In genomic region chr19:42295342-42295741, GRCh38 we compare ENCODE assay signal across 19 cellular contexts. TPM values are rescaled to one million over a fixed set of nuclear protein-coding genes. Genes with fewer than 3 reads are reported as not detected.
A peak's percentile ranks its signal among the peaks of the same experiment; 100 is the strongest.
DNase-seq lines count a peak whose midpoint lies in the region; ATAC-seq, FAIRE-seq and TF ChIP-seq lines count a peak whose summit lies in the region.
"Had no signal": no experiment of that assay in that cellular context is flagged by ENCODE, and none has a peak within 500 bp of the region (broad histone marks: within the 10 kb centered on the region; RNA-seq: fewer than 3 reads in every experiment).

No MANE protein-coding gene starts in this region.

- H3F3A ChIP-seq in OCI-LY1 (ENCODE audit: insufficient read depth, low read length): no peaks in the 10 kb centered on the region

- H3K4me3 ChIP-seq in GM12875 (ENCODE audit: low read depth, low read length) (no peak overlapping the region), OCI-LY1 (ENCODE audit: low read depth, low read length, poor library complexity, severe bottlenecking) (no peak overlapping the region), H1 (ENCODE audit: extremely low read depth in 1 of 4, insufficient read depth in 2 of 4, low read depth in 3 of 4, low read length in 4 of 4) (no peak overlapping the region), gastroesophageal sphincter (no peak overlapping the region)
- H3K4me3 ChIP-seq: heart left ventricle, left ventricle myocardium inferior, Peyer's patch, testis had no signal

- no peak overlapping the region; the same call in 1 of the 2 replicates for H2BK15ac ChIP-seq in H1 (ENCODE audit: low read length)

- TF ChIP-seq EP300 in H1 (IDR thresholded peaks at IDR 0.05; ENCODE audit: borderline replicate concordance in 1 of 2, low read depth in 2 of 2, low read length in 2 of 2) (no peak), gastroesophageal sphincter (IDR thresholded peaks at IDR 0.05) (no peak)

- H3K9me3 ChIP-seq in OCI-LY1 (ENCODE audit: low read length) (no peaks in the 10 kb centered on the region), H1 (ENCODE audit: insufficient read depth in 2 of 2, low read depth in 1 of 2, low read length in 1 of 2) (no peaks in the 10 kb centered on the region), gastroesophageal sphincter (no peaks in the 10 kb centered on the region)
- H3K9me3 ChIP-seq: BE2C, heart left ventricle, left ventricle myocardium inferior, Peyer's patch, testis had no signal

- 0 out of 2 replicates have a peak, but pooled peaks cover 2% of the 10 kb centered on the region for H3K79me1 ChIP-seq in H1 (ENCODE audit: low read depth, low read length)

- H4K8ac ChIP-seq in H1 (ENCODE audit: extremely low read depth, insufficient read depth, low read length): peak overlapping the region; percentile 48; the same call in 1 of the 2 replicates

- no peak overlapping the region for H2BK120ac ChIP-seq in H1 (replicated peaks; ENCODE audit: low read depth, low read length)

- WGBS in H1 (ENCODE audit: extremely low coverage in 1 of 2, insufficient coverage in 1 of 2, insufficient read length in 1 of 2, insufficient replicate concordance in 2 of 2, low coverage in 1 of 2, low lambda C conversion rate in 2 of 2, missing lambda C conversion rate in 1 of 2), 2 experiments: 85% methylated on average over 5 of the region's 5 CpGs; no CpG with 5 or more reads in 1 of the 2 experiments
- 57% methylated on average over 1 of the region's 5 CpGs; no CpG with 5 or more reads in 1 of the 2 donors for WGBS in gastroesophageal sphincter (ENCODE audit: low coverage in 1 of 2), 2 donors

- H3K14ac ChIP-seq in H1 (ENCODE audit: insufficient read length): no peak overlapping the region

- no peak overlapping the region for H3K56ac ChIP-seq in H1 (replicated peaks; ENCODE audit: insufficient read length, low read depth, low read length)

- H4K5ac ChIP-seq in H1 (ENCODE audit: insufficient read length, low read depth, low read length): no peak overlapping the region

- H3K27ac ChIP-seq in 22Rv1 (peak overlapping the region; percentile 52), OCI-LY1 (ENCODE audit: low read depth, low read length, poor library complexity, severe bottlenecking) (peak overlapping the region; percentile 21), H1 (ENCODE audit: low read depth, low read length) (no peak overlapping the region), gastroesophageal sphincter (no peak overlapping the region)
- H3K27ac ChIP-seq: heart left ventricle, KMS-11, left ventricle myocardium inferior, Peyer's patch, testis had no signal

- H3K23me2 ChIP-seq in H1 (ENCODE audit: low read depth, low read length): no peaks in the 10 kb centered on the region

- FAIRE-seq in H1 (lab: Jason Lieb, UNC): no peak
- FAIRE-seq: small intestine had no signal

- H3K18ac ChIP-seq in H1 (ENCODE audit: extremely low read depth, low read length): no peak overlapping the region

- H3K4me1 ChIP-seq in OCI-LY1 (ENCODE audit: insufficient read depth, low read length, severe bottlenecking) (no peaks in the 10 kb centered on the region), H1 (replicated peaks in 1 of 4; ENCODE audit: control insufficient read depth in 3 of 4, insufficient read depth in 4 of 4, low read length in 3 of 4) (peaks cover 0 to 2% (median under 1%) of the 10 kb centered on the region in 4 experiments; a peak in 4 of 7 replicates), gastroesophageal sphincter (peaks cover 0 to 20% (median 0%) of the 10 kb centered on the region in 3 donors)
- H3K4me1 ChIP-seq: BE2C, heart left ventricle, left ventricle myocardium inferior, testis had no signal

- TF ChIP-seq POLR2A in H1 (IDR thresholded peaks at IDR 0.05; ENCODE audit: control extremely low read depth in 1 of 2, low read depth in 2 of 2, low read length in 2 of 2) (no peak), gastroesophageal sphincter (IDR thresholded peaks at IDR 0.05) (no peak)

- DNase-seq in H1 (ENCODE audit: low read depth in 1 of 2, low spot score in 2 of 2) (peak in 1 of 2 experiments; percentile 52), middle frontal gyrus (ENCODE audit: extremely low spot score, low spot score) (no peak)
- DNase-seq: NCI-H1417 treated with DMSO at 0.1 percent for 48 hours, NCI-H226, SHP77 treated with DMSO at 0.1 percent for 48 hours had no signal

- H2AFZ ChIP-seq in OCI-LY1 (ENCODE audit: low read length) (no peak overlapping the region), H1 (ENCODE audit: low read length) (no peak overlapping the region)

- H3K27me3 ChIP-seq in OCI-LY1 (ENCODE audit: insufficient read depth, low read length): no peaks in the 10 kb centered on the region
- no peaks in the 10 kb centered on the region for H3K27me3 ChIP-seq in H1 (replicated peaks in 1 of 4; ENCODE audit: control insufficient read depth in 3 of 4, extremely low read depth in 1 of 4, insufficient read depth in 3 of 4, low read length in 3 of 4)
- H3K27me3 ChIP-seq in gastroesophageal sphincter: no peaks in the 10 kb centered on the region
- H3K27me3 ChIP-seq: BE2C, heart left ventricle, Peyer's patch, testis had no signal

- H3K79me2 ChIP-seq in OCI-LY1 (ENCODE audit: insufficient read depth, low read length) (no peaks in the 10 kb centered on the region), H1 (ENCODE audit: control insufficient read depth in 1 of 2, insufficient read depth in 2 of 2, low read length in 2 of 2) (no peaks in the 10 kb centered on the region)

- TF ChIP-seq RAD21 in H1 (IDR thresholded peaks at IDR 0.05 in 1 of 2, conservative IDR thresholded peaks at IDR 0.05 in 1 of 2; ENCODE audit: low read depth in 2 of 2, low read length in 2 of 2): no peak

- H2BK12ac ChIP-seq in H1 (ENCODE audit: low read depth, low read length): no peak overlapping the region; the same call in 1 of the 2 replicates

- CTCF ChIA-PET in H1 (lab: Charles Lee; ENCODE audit: partially characterized antibody): interaction anchor here (0.7 to 10.6 kb wide), 20 partner anchors 8 to 432 kb away, joined by 3 to 155 read pairs (median 6); partner anchors contain the start of genes GSK3A and ZNF526

- TF ChIP-seq CTCF in 22Rv1 (IDR thresholded peaks at IDR 0.05): no peak
- TF ChIP-seq CTCF in GM12875 (IDR thresholded peaks at IDR 0.05; ENCODE audit: borderline replicate concordance, insufficient read depth, low read depth, low read length): 0 out of 2 replicates have a peak, but pooled peaks have one; percentile 10
- TF ChIP-seq CTCF in OCI-LY1 (IDR thresholded peaks at IDR 0.05; ENCODE audit: low read length): no peak
- TF ChIP-seq CTCF in H1 (IDR thresholded peaks at IDR 0.05; ENCODE audit: control extremely low read depth in 1 of 3, insufficient read depth in 1 of 3, low read depth in 1 of 3, low read length in 3 of 3): peak; percentile 26 to 34 (median 30)
- no peak for TF ChIP-seq CTCF in gastroesophageal sphincter (IDR thresholded peaks at IDR 0.05)

- no peak overlapping the region for H2BK20ac ChIP-seq in H1 (ENCODE audit: low read length)

- ATAC-seq in HG03039 (IDR thresholded peaks at IDR 0.05; ENCODE audit: unreplicated experiment): no peak
- no peak for ATAC-seq in gastroesophageal sphincter

- H4K20me1 ChIP-seq in OCI-LY1 (ENCODE audit: insufficient read depth, low read length) (no peaks in the 10 kb centered on the region), H1 (replicated peaks in 1 of 2; ENCODE audit: control insufficient read depth in 1 of 2, insufficient read depth in 2 of 2, low read length in 2 of 2) (peaks cover 0 to 9% of the 10 kb centered on the region in 2 experiments)

- no peak overlapping the region for H3K23ac ChIP-seq in H1 (ENCODE audit: insufficient read length)

- POLR2A ChIA-PET in H1 (lab: Charles Lee; ENCODE audit: partially characterized antibody): interaction anchor here (0.5 to 4.1 kb wide), 11 partner anchors 9 to 213 kb away, joined by 3 to 20 read pairs (median 4); no protein-coding TSS in a partner anchor

- no peaks in the 10 kb centered on the region for H3K9me2 ChIP-seq in OCI-LY1 (ENCODE audit: low read depth, low read length)

- H4K91ac ChIP-seq in H1 (replicated peaks; ENCODE audit: insufficient read length, low read length): no peak overlapping the region

- 0 out of 2 replicates have a peak overlapping the region, but pooled peaks have one; percentile 6 for H2BK5ac ChIP-seq in H1 (ENCODE audit: low read depth, low read length)

- H3K9ac ChIP-seq in OCI-LY1 (ENCODE audit: low read length) (no peak overlapping the region), H1 (replicated peaks in 1 of 4; ENCODE audit: extremely low read depth in 1 of 4, low read depth in 3 of 4, low read length in 3 of 4) (no peak overlapping the region)
- H3K9ac ChIP-seq: KMS-11 had no signal

- H3K36me3 ChIP-seq in OCI-LY1 (ENCODE audit: insufficient read depth, low read length) (peaks cover 67% of the 10 kb centered on the region), H1 (ENCODE audit: control insufficient read depth in 2 of 4, insufficient read depth in 4 of 4, low read length in 3 of 4) (peaks cover 0 to 44% (median 27%) of the 10 kb centered on the region in 4 experiments; a peak in 6 of 8 replicates), gastroesophageal sphincter (peaks cover 0 to 52% of the 10 kb centered on the region in 2 donors)

- H3K4ac ChIP-seq in H1 (replicated peaks; ENCODE audit: insufficient read length, low read depth, low read length): no peak overlapping the region

- H3K4me2 ChIP-seq in OCI-LY1 (ENCODE audit: low read length): no peak overlapping the region
- no peak overlapping the region for H3K4me2 ChIP-seq in H1 (ENCODE audit: insufficient read depth in 1 of 2, low read depth in 2 of 2, low read length in 2 of 2)
- H3K4me2 ChIP-seq: KMS-11 had no signal

- no peak overlapping the region for H2AK5ac ChIP-seq in H1 (ENCODE audit: low read depth, low read length)

RNA-seq across cellular contexts. Expression of gene PRR19, which starts 6.6 kb away (rescaled TPM):
- total RNA-seq in H1 (2021; fragmentation: NEBNext Ultra II Directional; extraction: Animal tissue kit (Norgen Biotek cat#: 25700)): 6.7 and 7.2 TPM in 2 replicates
- polyA plus RNA-seq in H1 (2011; rRNA removed): 7.5 and 8.9 TPM in 2 replicates
- 5.1 TPM for polyA plus RNA-seq in H1 (2011; cell fraction: cytosol; rRNA removed)
- 5.0 TPM for polyA plus RNA-seq in H1 (2011; cell fraction: nucleus; rRNA removed)
- 4.3 to 7.1 TPM (median 6.5 TPM) in 4 replicates for polyA plus RNA-seq in H1 (2012, experiment 1 of 2)
- 8.1 TPM for polyA plus RNA-seq in H1 (2012, experiment 2 of 2)
- polyA plus RNA-seq in H1 (2013, experiment 1 of 2): 4.9 TPM
- polyA plus RNA-seq in H1 (2013, experiment 2 of 2): 4.5 TPM
- 1.9 and 2.0 TPM in 2 replicates for polyA minus RNA-seq in H1 (2011; rRNA and poly(A)+ RNA removed)
- 4.7 TPM for polyA minus RNA-seq in H1 (2011; cell fraction: cytosol; rRNA and poly(A)+ RNA removed)
- polyA minus RNA-seq in H1 (2011; cell fraction: nucleus; rRNA and poly(A)+ RNA removed): 2.0 TPM
- under 1 TPM in 1 of 4 donors, not detected in 3; 0.93 TPM for total RNA-seq in gastroesophageal sphincter
- total RNA-seq: left ventricle myocardium inferior, urinary bladder had no signal

RNA-seq across cellular contexts. Expression of gene PAFAH1B3, which starts 7.1 kb away (rescaled TPM):
- 124 and 132 TPM in 2 replicates for total RNA-seq in H1 (2021; fragmentation: NEBNext Ultra II Directional; extraction: Animal tissue kit (Norgen Biotek cat#: 25700))
- 248 and 294 TPM in 2 replicates for polyA plus RNA-seq in H1 (2011; rRNA removed)
- polyA plus RNA-seq in H1 (2011; cell fraction: cytosol; rRNA removed): 171 TPM
- polyA plus RNA-seq in H1 (2011; cell fraction: nucleus; rRNA removed): 201 TPM
- polyA plus RNA-seq in H1 (2012, experiment 1 of 2): 95.5 to 156 TPM (median 148 TPM) in 4 replicates
- 202 TPM for polyA plus RNA-seq in H1 (2012, experiment 2 of 2)
- polyA plus RNA-seq in H1 (2013, experiment 1 of 2): 109 TPM
- polyA plus RNA-seq in H1 (2013, experiment 2 of 2): 108 TPM
- 61.2 and 78.8 TPM in 2 replicates for polyA minus RNA-seq in H1 (2011; rRNA and poly(A)+ RNA removed)
- 60.3 TPM for polyA minus RNA-seq in H1 (2011; cell fraction: cytosol; rRNA and poly(A)+ RNA removed)
- 52.6 TPM for polyA minus RNA-seq in H1 (2011; cell fraction: nucleus; rRNA and poly(A)+ RNA removed)
- 10 to 100 TPM in 1 of 4 donors, 1 to 10 TPM in 2, under 1 TPM in 1; 0.93 to 13.6 (median 5.8) TPM for total RNA-seq in gastroesophageal sphincter

RNA-seq across cellular contexts. Expression of gene TMEM145, which starts 17.8 kb away (rescaled TPM):
- 4.7 and 5.0 TPM in 2 replicates for total RNA-seq in H1 (2021; fragmentation: NEBNext Ultra II Directional; extraction: Animal tissue kit (Norgen Biotek cat#: 25700))
- polyA plus RNA-seq in H1 (2011; rRNA removed): 2.3 and 4.5 TPM in 2 replicates
- 2.1 TPM for polyA plus RNA-seq in H1 (2011; cell fraction: cytosol; rRNA removed)
- 19.4 TPM for polyA plus RNA-seq in H1 (2011; cell fraction: nucleus; rRNA removed)
- polyA plus RNA-seq in H1 (2012, experiment 1 of 2): 7.2 to 10.4 TPM (median 8.4 TPM) in 4 replicates
- 6.6 TPM for polyA plus RNA-seq in H1 (2012, experiment 2 of 2)
- polyA plus RNA-seq in H1 (2013, experiment 1 of 2): 6.3 TPM
- 5.4 TPM for polyA plus RNA-seq in H1 (2013, experiment 2 of 2)
- 7.5 and 11.1 TPM in 2 replicates for polyA minus RNA-seq in H1 (2011; rRNA and poly(A)+ RNA removed)
- polyA minus RNA-seq in H1 (2011; cell fraction: cytosol; rRNA and poly(A)+ RNA removed): 3.3 TPM
- 8.0 TPM for polyA minus RNA-seq in H1 (2011; cell fraction: nucleus; rRNA and poly(A)+ RNA removed)
- under 1 TPM in 1 of 4 donors, not detected in 3; 0.27 TPM for total RNA-seq in gastroesophageal sphincter
- total RNA-seq: Peyer's patch, urinary bladder had no signal
- polyA plus RNA-seq: CD8-positive, alpha-beta memory T cell had no signal

RNA-seq across cellular contexts. Expression of gene CIC, which starts 26.3 kb away (rescaled TPM):
- total RNA-seq in H1 (2021; fragmentation: NEBNext Ultra II Directional; extraction: Animal tissue kit (Norgen Biotek cat#: 25700)): 43.6 and 48.4 TPM in 2 replicates
- polyA plus RNA-seq in H1 (2011; rRNA removed): 13.2 and 23.1 TPM in 2 replicates
- 12.9 TPM for polyA plus RNA-seq in H1 (2011; cell fraction: cytosol; rRNA removed)
- polyA plus RNA-seq in H1 (2011; cell fraction: nucleus; rRNA removed): 85.4 TPM
- 26.5 to 45.2 TPM (median 39.7 TPM) in 4 replicates for polyA plus RNA-seq in H1 (2012, experiment 1 of 2)
- polyA plus RNA-seq in H1 (2012, experiment 2 of 2): 24.2 TPM
- 28.3 TPM for polyA plus RNA-seq in H1 (2013, experiment 1 of 2)
- 27.0 TPM for polyA plus RNA-seq in H1 (2013, experiment 2 of 2)
- polyA minus RNA-seq in H1 (2011; rRNA and poly(A)+ RNA removed): 3.7 and 5.1 TPM in 2 replicates
- polyA minus RNA-seq in H1 (2011; cell fraction: cytosol; rRNA and poly(A)+ RNA removed): 18.2 TPM
- 17.1 TPM for polyA minus RNA-seq in H1 (2011; cell fraction: nucleus; rRNA and poly(A)+ RNA removed)
- total RNA-seq in gastroesophageal sphincter: 10 to 100 TPM; 31.4 to 69.4 (median 49.0) TPM

RNA-seq across cellular contexts. Expression of gene MEGF8, which starts 30.1 kb away (rescaled TPM):
- total RNA-seq in H1 (2021; fragmentation: NEBNext Ultra II Directional; extraction: Animal tissue kit (Norgen Biotek cat#: 25700)): 22.3 and 23.7 TPM in 2 replicates
- 13.0 and 22.9 TPM in 2 replicates for polyA plus RNA-seq in H1 (2011; rRNA removed)
- polyA plus RNA-seq in H1 (2011; cell fraction: cytosol; rRNA removed): 14.4 TPM
- 36.3 TPM for polyA plus RNA-seq in H1 (2011; cell fraction: nucleus; rRNA removed)
- 19.5 to 28.0 TPM (median 24.5 TPM) in 4 replicates for polyA plus RNA-seq in H1 (2012, experiment 1 of 2)
- 17.4 TPM for polyA plus RNA-seq in H1 (2012, experiment 2 of 2)
- 25.0 TPM for polyA plus RNA-seq in H1 (2013, experiment 1 of 2)
- polyA plus RNA-seq in H1 (2013, experiment 2 of 2): 20.5 TPM
- polyA minus RNA-seq in H1 (2011; rRNA and poly(A)+ RNA removed): 12.0 and 12.8 TPM in 2 replicates
- polyA minus RNA-seq in H1 (2011; cell fraction: cytosol; rRNA and poly(A)+ RNA removed): 27.8 TPM
- 24.9 TPM for polyA minus RNA-seq in H1 (2011; cell fraction: nucleus; rRNA and poly(A)+ RNA removed)
- total RNA-seq in gastroesophageal sphincter: 10 to 100 TPM; 13.9 to 44.4 (median 18.1) TPM

Comparison
In these comparisons a context has a peak if more than half of its experiments do, and no peak if none do; other contexts are left out.
1. H3K27ac ChIP-seq: peak in 22Rv1 (single experiment) and OCI-LY1 (single experiment); none in H1 (single experiment) and gastroesophageal sphincter (0 of 4).
2. CTCF ChIP-seq: peak in GM12875 (single experiment) and H1 (3 of 3); none in 22Rv1 (single experiment), OCI-LY1 (single experiment) and gastroesophageal sphincter (0 of 4).